In genomic region chr13:38349386-38350113, GRCh38 we compare ENCODE assay signal across 8 cellular contexts. TPM values are rescaled to one million over a fixed set of nuclear protein-coding genes. Genes with fewer than 3 reads are reported as not detected.
DNase-seq lines count a peak whose midpoint lies in the region; ATAC-seq and TF ChIP-seq lines count a peak whose summit lies in the region.

Gene UFM1, plus strand, starts transcription at chr13:38349851. Its CDS starts 69 bp downstream, at chr13:38349920.

- H3K4me3 Mint-ChIP-seq in CD8-positive, alpha-beta memory T cell, result peak within 1 kb of the TSS; percentile 95 to 100 (median 98)

- DNase-seq in CD8-positive, alpha-beta memory T cell, result peak; percentile 80 to 92 (median 90)
- DNase-seq in HS-5 (ENCODE audit: low read depth) (peak; percentile 70), lower lobe of right lung (peak; percentile 95)
- peak; percentile 77 for DNase-seq in NK-92 treated with Interleukin-12 subunit alpha and Interleukin-12 subunit beta, amount 100 ng/mL, for 24 hours (lab: John Stamatoyannopoulos, UW)
- peak; percentile 89 for DNase-seq in activated CD8-positive, alpha-beta memory T cell treated with anti-CD3 and anti-CD28 coated beads for 24 hours
- DNase-seq in effector CD4-positive, alpha-beta T cell, result peak; percentile 83
- DNase-seq in stimulated activated CD4-positive, alpha-beta T cell treated with anti-CD3 and anti-CD28 coated beads, TNF-alpha, amount 100 ng/mL, for 24 hours (ENCODE audit: low read depth in 3 of 3), result peak; percentile 73 to 87 (median 81)

- no peaks in the 10 kb centered on the region for H3K9me3 ChIP-seq in CD8-positive, alpha-beta memory T cell (ENCODE audit: low read length)
- no peaks in the 10 kb centered on the region for H3K9me3 ChIP-seq in lower lobe of right lung

- CTCF ChIA-PET in CD8-positive, alpha-beta memory T cell (lab: Charles Lee), result no interaction called here

- H3K4me1 ChIP-seq in CD8-positive, alpha-beta memory T cell (ENCODE audit: insufficient read depth, low read length), result peaks cover 26% of the 10 kb centered on the region
- peaks cover 21% of the 10 kb centered on the region for H3K4me1 ChIP-seq in lower lobe of right lung

- H3K27ac Mint-ChIP-seq in CD8-positive, alpha-beta memory T cell, result peak within 1 kb of the TSS; percentile 97 to 100 (median 99)

- TF ChIP-seq CTCF in lower lobe of right lung (IDR thresholded peaks at IDR 0.05), result no peak

- no peaks in the 10 kb centered on the region for H3K27me3 ChIP-seq in CD8-positive, alpha-beta memory T cell (ENCODE audit: insufficient read depth, low read length, poor library complexity, severe bottlenecking)
- no peaks in the 10 kb centered on the region for H3K27me3 ChIP-seq in lower lobe of right lung (ENCODE audit: low read depth)

- H3K36me3 Mint-ChIP-seq in CD8-positive, alpha-beta memory T cell, result peaks cover 0 to 42% (median 7%) of the 10 kb centered on the region in 3 donors

- intact Hi-C loops in lower lobe of right lung (cut with DNase I), result no loop called here

- H3K4me3 ChIP-seq in CD8-positive, alpha-beta memory T cell (ENCODE audit: low read length), result peak within 1 kb of the TSS; percentile 94
- peak within 1 kb of the TSS; percentile 77 for H3K4me3 ChIP-seq in lower lobe of right lung

- ATAC-seq in GM19468 (IDR thresholded peaks at IDR 0.05; ENCODE audit: extremely low read depth, unreplicated experiment) (peak; percentile 81), lower lobe of right lung (peak; percentile 99 to 100)

- H3K9me3 Mint-ChIP-seq in CD8-positive, alpha-beta memory T cell, result no peaks in the 10 kb centered on the region

- H3K27me3 Mint-ChIP-seq in CD8-positive, alpha-beta memory T cell, result peaks cover 0 to 1% of the 10 kb centered on the region in 2 donors

- POLR2A ChIA-PET in CD8-positive, alpha-beta memory T cell (lab: Charles Lee), result interaction anchor here (1.5 kb wide), 1 partner anchor 1290 kb away, joined by 5 read pairs; the partner anchor contains the start of gene SUPT20H

- peaks cover 41 to 44% (median 43%) of the 10 kb centered on the region in 3 donors for H3K4me1 Mint-ChIP-seq in CD8-positive, alpha-beta memory T cell

- H3K27ac ChIP-seq in CD8-positive, alpha-beta memory T cell (ENCODE audit: low read depth, low read length), result peak within 1 kb of the TSS; percentile 91
- peak within 1 kb of the TSS; percentile 91 for H3K27ac ChIP-seq in lower lobe of right lung

- H3K36me3 ChIP-seq in CD8-positive, alpha-beta memory T cell (ENCODE audit: insufficient read depth, low read length), result no peaks in the 10 kb centered on the region
- H3K36me3 ChIP-seq in lower lobe of right lung, result peaks cover 17% of the 10 kb centered on the region

RNA-seq across cellular contexts. Expression of gene UFM1, which starts in this region (rescaled TPM):
- 10 to 100 TPM; 50.9 to 53.7 TPM for total RNA-seq in CD8-positive, alpha-beta memory T cell
- polyA plus RNA-seq in CD8-positive, alpha-beta memory T cell, result 61.8 TPM
- 60.0 TPM for total RNA-seq in lower lobe of right lung

Comparison
In these comparisons a context has a peak if more than half of its experiments do, and no peak if none do; other contexts are left out.
1. Peak in every context shown above with its lines: DNase-seq, ATAC-seq, H3K4me3 ChIP-seq and H3K27ac ChIP-seq.